Comparison of ENCODE assay signal across 19 cellular contexts in genomic region chr12:63930971-63931370, GRCh38.
DNase-seq lines count a peak whose midpoint lies in the region; ATAC-seq and TF ChIP-seq lines count a peak whose summit lies in the region.
"Had no signal": no experiment of that assay in that cellular context is flagged by ENCODE, and none has a peak within 500 bp of the region (broad histone marks: within the 10 kb centered on the region; RNA-seq: fewer than 3 reads in every experiment).

No MANE protein-coding gene starts in this region.

- no peaks in the 10 kb centered on the region for H3K36me3 Mint-ChIP-seq in natural killer cell
- H3K36me3 Mint-ChIP-seq: activated CD8-positive, alpha-beta memory T cell treated with anti-CD3 and anti-CD28 coated beads, Interleukin-2, amount 10 ng/mL, durations not matched to agents 7 days and 5 days had no signal

- TF ChIP-seq CTCF in omental fat pad (IDR thresholded peaks at IDR 0.05) (no peak), natural killer cell (IDR thresholded peaks at IDR 0.05) (no peak), A673 (conservative IDR thresholded peaks at IDR 0.05; ENCODE audit: low read depth, low read length) (no peak)

- H3K27me3 ChIP-seq in A673 (replicated peaks; ENCODE audit: insufficient read depth, low read depth, low read length, poor library complexity): no peaks in the 10 kb centered on the region
- H3K27me3 ChIP-seq: body of pancreas had no signal

- intact Hi-C loops in natural killer cell (cut with micrococcal nuclease): no loop called here
- intact Hi-C loops in A673 (cut with micrococcal nuclease; ENCODE audit: unreplicated experiment): no loop called here

- no peaks in the 10 kb centered on the region for H3K36me3 ChIP-seq in A673 (ENCODE audit: insufficient read depth, low read length, poor library complexity, severe bottlenecking)

- peak; percentile 61 for DNase-seq in EL
- DNase-seq in omental fat pad (ENCODE audit: low spot score): no peak
- DNase-seq in natural killer cell: no peak
- no peak for DNase-seq in A673 (ENCODE audit: low spot score)
- DNase-seq in retina: no peak
- no peak for DNase-seq in HPDE6-E6E7 (ENCODE audit: extremely low spot score)
- DNase-seq: activated CD4-positive, CD25-positive, alpha-beta regulatory T cell; activated CD8-positive, alpha-beta memory T cell treated with anti-CD3 and anti-CD28 coated beads, Interleukin-2, amount 10 ng/mL, durations not matched to agents 7 days and 5 days; AML-193; body of pancreas; Calu3; islet precursor cell; NCI-H1092; NCI-H748 treated with DMSO at 0.1 percent for 48 hours; nucleus accumbens; stimulated activated naive CD4-positive, alpha-beta T cell treated with Interleukin-2 at 50 U/mL for 16 hours had no signal

- no peak overlapping the region for H3K4me3 ChIP-seq in A673 (ENCODE audit: low read depth, low read length, poor library complexity, severe bottlenecking)
- H3K4me3 ChIP-seq: body of pancreas had no signal

- BruUV-seq in A673 (replicated peaks; lab: Mats Ljungman, UMichigan): no TSS peak

- H3K27ac Mint-ChIP-seq in natural killer cell: no peak overlapping the region
- H3K27ac Mint-ChIP-seq: activated CD8-positive, alpha-beta memory T cell treated with anti-CD3 and anti-CD28 coated beads, Interleukin-2, amount 10 ng/mL, durations not matched to agents 7 days and 5 days; T-helper 1 cell treated with Interleukin-12 subunit alpha and Interleukin-12 subunit beta and Interleukin-4 antibody, amounts not matched to agents 30 μg/mL and 1 μg/mL, for 36 hours had no signal

- peaks cover 5% of the 10 kb centered on the region for H3K4me1 ChIP-seq in A673 (ENCODE audit: insufficient read depth, low read length, poor library complexity, severe bottlenecking)
- H3K4me1 ChIP-seq: body of pancreas had no signal

- POLR2A ChIA-PET in A673 (lab: Charles Lee; ENCODE audit: low non-redundant PET): no interaction called here

- H3K27me3 Mint-ChIP-seq in natural killer cell (ENCODE audit: low read depth in 2 of 2): no peaks in the 10 kb centered on the region

- H3K4me3 Mint-ChIP-seq in natural killer cell: no peak overlapping the region
- H3K4me3 Mint-ChIP-seq: activated CD8-positive, alpha-beta memory T cell treated with anti-CD3 and anti-CD28 coated beads, Interleukin-2, amount 10 ng/mL, durations not matched to agents 7 days and 5 days; T-helper 1 cell treated with Interleukin-12 subunit alpha and Interleukin-12 subunit beta and Interleukin-4 antibody, amounts not matched to agents 30 μg/mL and 1 μg/mL, for 36 hours had no signal

- peak; percentile 94 for ATAC-seq in SK-N-SH treated with all-trans-retinoic acid at 6 μM for 48 hours
- ATAC-seq in esophagus mucosa: peak; percentile 71
- peak; percentile 84 for ATAC-seq in omental fat pad (ENCODE audit: low FRiP score)
- ATAC-seq in natural killer cell: no peak
- ATAC-seq: activated CD8-positive, alpha-beta memory T cell treated with anti-CD3 and anti-CD28 coated beads, Interleukin-2, amount 10 ng/mL, durations not matched to agents 7 days and 5 days; body of pancreas had no signal

- no peak overlapping the region for H3K27ac ChIP-seq in A673 (ENCODE audit: low read depth, low read length, poor library complexity, severe bottlenecking)
- H3K27ac ChIP-seq: body of pancreas had no signal

- no peaks in the 10 kb centered on the region for H3K9me3 ChIP-seq in A673 (ENCODE audit: low read depth, low read length, poor library complexity, severe bottlenecking)
- H3K9me3 ChIP-seq: body of pancreas had no signal

- peaks cover 0 to 2% of the 10 kb centered on the region in 2 donors for H3K9me3 Mint-ChIP-seq in natural killer cell
- H3K9me3 Mint-ChIP-seq: T-helper 1 cell treated with Interleukin-12 subunit alpha and Interleukin-12 subunit beta and Interleukin-4 antibody, amounts not matched to agents 30 μg/mL and 1 μg/mL, for 36 hours had no signal

- no peaks in the 10 kb centered on the region for H3K4me1 Mint-ChIP-seq in natural killer cell
- H3K4me1 Mint-ChIP-seq: activated CD8-positive, alpha-beta memory T cell treated with anti-CD3 and anti-CD28 coated beads, Interleukin-2, amount 10 ng/mL, durations not matched to agents 7 days and 5 days had no signal

- CTCF ChIA-PET in A673 (lab: Charles Lee): no interaction called here

TF ChIP-seq in SK-N-SH treated with all-trans-retinoic acid at 6 μM for 48 hours, 23 proteins besides CTCF, POLR2A, EP300 and RAD21:
- TF ChIP-seq ESRRG (CRISPR knock-in tag; IDR thresholded peaks at IDR 0.05): no peak

Comparison
In these comparisons a context has a peak if more than half of its experiments do, and no peak if none do; other contexts are left out.
1. ATAC-seq: peak in SK-N-SH treated with all-trans-retinoic acid at 6 μM for 48 hours (single experiment), esophagus mucosa (single experiment) and omental fat pad (single experiment); none in natural killer cell (0 of 3).